In the genomic region with DNA sequence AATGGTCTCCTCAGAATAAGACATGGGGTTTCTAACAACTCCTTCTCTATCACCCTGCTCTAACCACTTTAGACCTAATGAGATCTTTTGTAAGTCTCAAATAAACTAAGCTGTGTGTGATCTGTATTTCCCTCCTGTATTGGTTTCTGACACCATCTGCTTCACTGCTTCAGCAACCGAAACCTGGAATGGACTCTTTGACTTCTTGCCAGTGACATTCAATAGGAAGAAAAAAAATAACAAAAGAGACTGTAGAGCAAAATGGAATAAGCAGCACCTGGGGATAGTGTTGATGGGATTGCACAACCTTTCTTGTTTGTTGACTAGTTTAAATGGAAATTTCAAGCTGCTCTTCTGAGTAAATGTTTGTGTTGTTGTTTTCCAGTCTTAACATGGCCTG, we compare ENCODE assay signal across 1 cellular context.
TF ChIP-seq lines count a peak whose summit lies in the region.

No MANE protein-coding gene starts in this region.

TF ChIP-seq in GM23338, 12 proteins besides CTCF, POLR2A, EP300 and RAD21 (continued from another document):
- TF ChIP-seq, protein P1, sequence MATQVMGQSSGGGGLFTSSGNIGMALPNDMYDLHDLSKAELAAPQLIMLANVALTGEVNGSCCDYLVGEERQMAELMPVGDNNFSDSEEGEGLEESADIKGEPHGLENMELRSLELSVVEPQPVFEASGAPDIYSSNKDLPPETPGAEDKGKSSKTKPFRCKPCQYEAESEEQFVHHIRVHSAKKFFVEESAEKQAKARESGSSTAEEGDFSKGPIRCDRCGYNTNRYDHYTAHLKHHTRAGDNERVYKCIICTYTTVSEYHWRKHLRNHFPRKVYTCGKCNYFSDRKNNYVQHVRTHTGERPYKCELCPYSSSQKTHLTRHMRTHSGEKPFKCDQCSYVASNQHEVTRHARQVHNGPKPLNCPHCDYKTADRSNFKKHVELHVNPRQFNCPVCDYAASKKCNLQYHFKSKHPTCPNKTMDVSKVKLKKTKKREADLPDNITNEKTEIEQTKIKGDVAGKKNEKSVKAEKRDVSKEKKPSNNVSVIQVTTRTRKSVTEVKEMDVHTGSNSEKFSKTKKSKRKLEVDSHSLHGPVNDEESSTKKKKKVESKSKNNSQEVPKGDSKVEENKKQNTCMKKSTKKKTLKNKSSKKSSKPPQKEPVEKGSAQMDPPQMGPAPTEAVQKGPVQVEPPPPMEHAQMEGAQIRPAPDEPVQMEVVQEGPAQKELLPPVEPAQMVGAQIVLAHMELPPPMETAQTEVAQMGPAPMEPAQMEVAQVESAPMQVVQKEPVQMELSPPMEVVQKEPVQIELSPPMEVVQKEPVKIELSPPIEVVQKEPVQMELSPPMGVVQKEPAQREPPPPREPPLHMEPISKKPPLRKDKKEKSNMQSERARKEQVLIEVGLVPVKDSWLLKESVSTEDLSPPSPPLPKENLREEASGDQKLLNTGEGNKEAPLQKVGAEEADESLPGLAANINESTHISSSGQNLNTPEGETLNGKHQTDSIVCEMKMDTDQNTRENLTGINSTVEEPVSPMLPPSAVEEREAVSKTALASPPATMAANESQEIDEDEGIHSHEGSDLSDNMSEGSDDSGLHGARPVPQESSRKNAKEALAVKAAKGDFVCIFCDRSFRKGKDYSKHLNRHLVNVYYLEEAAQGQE (IDR thresholded peaks at IDR 0.05; ENCODE audit: unreplicated experiment): no peak
- no peak for TF ChIP-seq ETS1 (IDR thresholded peaks at IDR 0.05)
- TF ChIP-seq STAT1 (IDR thresholded peaks at IDR 0.05; ENCODE audit: unreplicated experiment): no peak
- no peak for TF ChIP-seq JUNB (IDR thresholded peaks at IDR 0.05; ENCODE audit: unreplicated experiment)
- TF ChIP-seq POLR2AphosphoS5 (IDR thresholded peaks at IDR 0.05; ENCODE audit: low read depth): no peak
TF ChIP-seq in GM23338: peak in this region for 0.
